In genomic region chr2:9644021-9644420, GRCh38 we compare ENCODE assay signal across 1 cellular context.
TF ChIP-seq lines count a peak whose summit lies in the region.

No MANE protein-coding gene starts in this region.

TF ChIP-seq in GM23338, 12 proteins besides CTCF, POLR2A, EP300 and RAD21 (continued from another document):
- TF ChIP-seq ZNF462 (CRISPR knock-in tag; IDR thresholded peaks at IDR 0.05) (no peak), ZNF114 (CRISPR knock-in tag; IDR thresholded peaks at IDR 0.05) (no peak), EZH2 (IDR thresholded peaks at IDR 0.05; ENCODE audit: low read depth, unreplicated experiment) (no peak), ZNF331 (CRISPR knock-in tag; IDR thresholded peaks at IDR 0.05; ENCODE audit: low read depth) (no peak)
